ENCODE assay signal across 8 cellular contexts in genomic region chr3:50235716-50236483, GRCh38. TPM values are rescaled to one million over a fixed set of nuclear protein-coding genes. Genes with fewer than 3 reads are reported as not detected.
DNase-seq lines count a peak whose midpoint lies in the region; ATAC-seq, FAIRE-seq and TF ChIP-seq lines count a peak whose summit lies in the region.

GNAI2 (plus strand) TSS chr3:50236204; CDS start chr3:50236336, 132 bp downstream.

- H3K36me3 ChIP-seq in Loucy (ENCODE audit: insufficient read depth, low read length), result no peaks in the 10 kb centered on the region; the same call in 1 of the 2 replicates

- H3F3A ChIP-seq in Loucy (ENCODE audit: low read depth), result no peaks in the 10 kb centered on the region

- peaks cover 32 to 49% of the 10 kb centered on the region in 2 donors for H3K4me1 Mint-ChIP-seq in natural killer cell

- DNase-seq in EL, result peak; percentile 99
- peak; percentile 97 for DNase-seq in H54 (ENCODE audit: insufficient read length, low spot score)
- DNase-seq in activated T-helper 9 cell treated with anti-CD3 and anti-CD28 coated beads, Interleukin-2, amount 50 U/mL, for 16 hours (ENCODE audit: low read depth), result peak; percentile 98
- peak; percentile 96 for DNase-seq in fibroblast of mammary gland (ENCODE audit: low read depth)
- peak; percentile 98 for DNase-seq in natural killer cell
- peak; percentile 99 for DNase-seq in stimulated activated naive CD4-positive, alpha-beta T cell treated with Interleukin-2 at 50 U/mL for 16 hours (lab: John Stamatoyannopoulos, UW)

- peak within 1 kb of the TSS; percentile 98 for H3K4me3 Mint-ChIP-seq in natural killer cell

- no peaks in the 10 kb centered on the region for H3K9me2 ChIP-seq in Loucy (replicated peaks; ENCODE audit: low read depth, low read length)

- H3K27ac Mint-ChIP-seq in natural killer cell, result peak within 1 kb of the TSS; percentile 95 to 96

- H4K20me1 ChIP-seq in Loucy (ENCODE audit: insufficient read depth, low read length, poor library complexity, severe bottlenecking), result peaks cover 41% of the 10 kb centered on the region

- TF ChIP-seq CTCF in Loucy (conservative IDR thresholded peaks at IDR 0.05; ENCODE audit: low read length) (no peak), fibroblast of mammary gland (conservative IDR thresholded peaks at IDR 0.05; ENCODE audit: control insufficient read depth, insufficient read depth, low read depth, low read length) (no peak), natural killer cell (IDR thresholded peaks at IDR 0.05) (no peak)

- H3K9me3 Mint-ChIP-seq in natural killer cell, result no peaks in the 10 kb centered on the region

- TF ChIP-seq POLR2A in H54 (IDR thresholded peaks at IDR 0.05; ENCODE audit: low read depth, low read length) (peak; percentile 96), Raji (IDR thresholded peaks at IDR 0.05; ENCODE audit: insufficient read depth, low read depth, low read length) (peak; percentile 87)

- no peaks in the 10 kb centered on the region for H3K36me3 Mint-ChIP-seq in natural killer cell

- intact Hi-C loops in natural killer cell (cut with micrococcal nuclease), result loop anchor here (1.0 kb wide), 1 partner anchor 9 kb away; no protein-coding TSS in a partner anchor

- H3K4me2 ChIP-seq in Loucy (ENCODE audit: low read depth, low read length, poor library complexity, severe bottlenecking), result peak within 1 kb of the TSS; percentile 99

- ATAC-seq in natural killer cell, result peak; percentile 85 to 97 (median 88)

- H3K9me3 ChIP-seq in Loucy (ENCODE audit: insufficient read depth, low read depth, low read length), result no peaks in the 10 kb centered on the region

- H3K4me1 ChIP-seq in Loucy (ENCODE audit: insufficient read depth, low read length, poor library complexity, severe bottlenecking), result peaks cover 35% of the 10 kb centered on the region

- H3K4me3 ChIP-seq in Loucy (ENCODE audit: low read length, poor library complexity, severe bottlenecking), result peak within 1 kb of the TSS; percentile 88
- peak within 1 kb of the TSS; percentile 90 for H3K4me3 ChIP-seq in fibroblast of mammary gland (ENCODE audit: control insufficient read depth, low read depth, low read length)

- no peak within 1 kb of the TSS; the same call in 1 of the 2 replicates for H2AFZ ChIP-seq in Loucy (ENCODE audit: low read length)

- H3K79me2 ChIP-seq in Loucy (ENCODE audit: insufficient read depth, low read length), result peaks cover 52% of the 10 kb centered on the region

- no peak for FAIRE-seq in H54 (lab: Jason Lieb, UNC)

- no peaks in the 10 kb centered on the region for H3K27me3 Mint-ChIP-seq in natural killer cell (ENCODE audit: low read depth in 2 of 2)

- H3K9ac ChIP-seq in Loucy (ENCODE audit: low read depth, low read length, poor library complexity, severe bottlenecking), result peak within 1 kb of the TSS; percentile 95

- peaks cover 5% of the 10 kb centered on the region for H3K27me3 ChIP-seq in Loucy (ENCODE audit: insufficient read depth, low read length, poor library complexity, severe bottlenecking)

RNA-seq across cellular contexts. Expression of gene GNAI2, which starts in this region (rescaled TPM):
- total RNA-seq in natural killer cell, result 100 to 1,000 TPM; 428 to 467 (median 447) TPM

Comparison
In these comparisons a context has a peak if more than half of its experiments do, and no peak if none do; other contexts are left out.
1. Peak in every context shown above with its lines: DNase-seq, ATAC-seq and H3K4me3 ChIP-seq.